Comparison of ENCODE assay signal across 2 cellular contexts in genomic region chr4:54234497-54235205, GRCh38.
TF ChIP-seq lines count a peak whose summit lies in the region.

No MANE protein-coding gene starts in this region.

TF ChIP-seq in A549, 52 proteins besides CTCF, POLR2A, EP300 and RAD21 (continued from another document):
- TF ChIP-seq, protein P1, sequence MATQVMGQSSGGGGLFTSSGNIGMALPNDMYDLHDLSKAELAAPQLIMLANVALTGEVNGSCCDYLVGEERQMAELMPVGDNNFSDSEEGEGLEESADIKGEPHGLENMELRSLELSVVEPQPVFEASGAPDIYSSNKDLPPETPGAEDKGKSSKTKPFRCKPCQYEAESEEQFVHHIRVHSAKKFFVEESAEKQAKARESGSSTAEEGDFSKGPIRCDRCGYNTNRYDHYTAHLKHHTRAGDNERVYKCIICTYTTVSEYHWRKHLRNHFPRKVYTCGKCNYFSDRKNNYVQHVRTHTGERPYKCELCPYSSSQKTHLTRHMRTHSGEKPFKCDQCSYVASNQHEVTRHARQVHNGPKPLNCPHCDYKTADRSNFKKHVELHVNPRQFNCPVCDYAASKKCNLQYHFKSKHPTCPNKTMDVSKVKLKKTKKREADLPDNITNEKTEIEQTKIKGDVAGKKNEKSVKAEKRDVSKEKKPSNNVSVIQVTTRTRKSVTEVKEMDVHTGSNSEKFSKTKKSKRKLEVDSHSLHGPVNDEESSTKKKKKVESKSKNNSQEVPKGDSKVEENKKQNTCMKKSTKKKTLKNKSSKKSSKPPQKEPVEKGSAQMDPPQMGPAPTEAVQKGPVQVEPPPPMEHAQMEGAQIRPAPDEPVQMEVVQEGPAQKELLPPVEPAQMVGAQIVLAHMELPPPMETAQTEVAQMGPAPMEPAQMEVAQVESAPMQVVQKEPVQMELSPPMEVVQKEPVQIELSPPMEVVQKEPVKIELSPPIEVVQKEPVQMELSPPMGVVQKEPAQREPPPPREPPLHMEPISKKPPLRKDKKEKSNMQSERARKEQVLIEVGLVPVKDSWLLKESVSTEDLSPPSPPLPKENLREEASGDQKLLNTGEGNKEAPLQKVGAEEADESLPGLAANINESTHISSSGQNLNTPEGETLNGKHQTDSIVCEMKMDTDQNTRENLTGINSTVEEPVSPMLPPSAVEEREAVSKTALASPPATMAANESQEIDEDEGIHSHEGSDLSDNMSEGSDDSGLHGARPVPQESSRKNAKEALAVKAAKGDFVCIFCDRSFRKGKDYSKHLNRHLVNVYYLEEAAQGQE (IDR thresholded peaks at IDR 0.05), result no peak
- TF ChIP-seq NPAS2 (CRISPR knock-in tag; IDR thresholded peaks at IDR 0.05; ENCODE audit: borderline replicate concordance) (no peak), USF2 (IDR thresholded peaks at IDR 0.05) (no peak)

TF ChIP-seq in GM12878, 131 proteins besides CTCF, POLR2A, EP300 and RAD21 (continued from another document):
- TF ChIP-seq, protein P2, sequence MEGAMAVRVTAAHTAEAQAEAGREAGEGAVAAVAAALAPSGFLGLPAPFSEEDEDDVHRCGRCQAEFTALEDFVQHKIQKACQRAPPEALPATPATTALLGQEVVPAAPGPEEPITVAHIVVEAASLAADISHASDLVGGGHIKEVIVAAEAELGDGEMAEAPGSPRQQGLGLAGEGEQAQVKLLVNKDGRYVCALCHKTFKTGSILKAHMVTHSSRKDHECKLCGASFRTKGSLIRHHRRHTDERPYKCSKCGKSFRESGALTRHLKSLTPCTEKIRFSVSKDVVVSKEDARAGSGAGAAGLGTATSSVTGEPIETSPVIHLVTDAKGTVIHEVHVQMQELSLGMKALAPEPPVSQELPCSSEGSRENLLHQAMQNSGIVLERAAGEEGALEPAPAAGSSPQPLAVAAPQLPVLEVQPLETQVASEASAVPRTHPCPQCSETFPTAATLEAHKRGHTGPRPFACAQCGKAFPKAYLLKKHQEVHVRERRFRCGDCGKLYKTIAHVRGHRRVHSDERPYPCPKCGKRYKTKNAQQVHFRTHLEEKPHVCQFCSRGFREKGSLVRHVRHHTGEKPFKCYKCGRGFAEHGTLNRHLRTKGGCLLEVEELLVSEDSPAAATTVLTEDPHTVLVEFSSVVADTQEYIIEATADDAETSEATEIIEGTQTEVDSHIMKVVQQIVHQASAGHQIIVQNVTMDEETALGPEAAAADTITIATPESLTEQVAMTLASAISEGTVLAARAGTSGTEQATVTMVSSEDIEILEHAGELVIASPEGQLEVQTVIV (IDR thresholded peaks at IDR 0.05; ENCODE audit: borderline replicate concordance, partially characterized antibody), result no peak
- TF ChIP-seq ZBTB4 (CRISPR knock-in tag; IDR thresholded peaks at IDR 0.05) (no peak), MTA2 (IDR thresholded peaks at IDR 0.05; ENCODE audit: low read depth) (no peak), USF2 (IDR thresholded peaks at IDR 0.05; ENCODE audit: borderline replicate concordance, low read depth, low read length) (no peak), TCF12 (IDR thresholded peaks at IDR 0.05; ENCODE audit: low read depth, low read length) (no peak), ZNF622 (IDR thresholded peaks at IDR 0.05) (no peak)
